In the genomic region with DNA sequence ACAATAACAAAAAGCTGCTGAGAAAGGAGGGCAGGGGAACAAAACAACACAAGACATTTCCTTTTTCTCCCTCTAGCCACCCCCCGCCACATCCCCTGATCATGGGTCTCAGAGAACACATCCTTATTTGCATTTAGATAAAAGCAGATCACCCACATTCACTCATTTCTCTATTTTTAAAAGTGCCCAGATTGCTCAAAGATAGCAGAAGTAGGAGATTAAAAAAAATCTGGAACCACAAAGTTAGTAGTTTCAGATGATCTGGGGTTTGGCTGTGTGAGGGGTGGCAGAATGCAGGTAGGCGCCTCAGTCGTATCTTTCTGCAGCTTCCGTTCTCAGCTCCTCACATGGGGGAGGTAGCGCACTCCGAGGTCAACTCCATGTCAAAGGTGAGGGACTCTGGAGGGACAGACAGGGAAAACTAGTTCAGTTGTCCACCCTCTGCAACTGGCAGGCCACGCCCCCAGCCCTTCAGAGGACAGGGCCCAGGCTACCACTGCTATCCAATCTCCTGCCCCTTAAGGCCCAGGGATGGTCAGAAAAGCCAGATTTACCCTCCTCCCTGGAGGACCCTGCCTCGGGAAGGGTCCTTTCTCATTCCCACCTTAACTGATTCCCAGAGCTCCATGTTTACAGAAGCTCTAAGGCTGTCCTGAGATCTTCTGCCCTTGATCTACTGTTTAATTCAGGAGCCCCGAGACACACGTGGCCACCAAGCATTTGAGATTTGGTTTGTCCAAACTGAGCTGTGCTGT, we compare ENCODE assay signal across 12 cellular contexts.
DNase-seq lines count a peak whose midpoint lies in the region; ATAC-seq and TF ChIP-seq lines count a peak whose summit lies in the region.
"Had no signal": no experiment of that assay in that cellular context is flagged by ENCODE, and none has a peak within 500 bp of the region (broad histone marks: within the 10 kb centered on the region; RNA-seq: fewer than 3 reads in every experiment).

No MANE protein-coding gene starts in this region.

- no peaks in the 10 kb centered on the region for H3K9me3 Mint-ChIP-seq in stimulated activated naive CD8-positive, alpha-beta T cell treated with anti-CD3 and anti-CD28 coated beads, Interleukin-15, Interleukin-2, amounts not matched to agents 100 ng/mL and 50 ng/mL, for 24 hours
- no peaks in the 10 kb centered on the region for H3K9me3 Mint-ChIP-seq in stimulated activated naive CD8-positive, alpha-beta T cell treated with anti-CD3 and anti-CD28 coated beads, Interleukin-15, amount 100 ng/mL, for 72 hours

- no peak for TF ChIP-seq CTCF in OCI-LY3 (IDR thresholded peaks at IDR 0.05; ENCODE audit: low read depth, low read length)

- peak overlapping the region; percentile 60 for H3K4me2 ChIP-seq in OCI-LY3 (ENCODE audit: low read length)

- H3K9me3 ChIP-seq in OCI-LY3 (ENCODE audit: insufficient read depth, low read length) = no peaks in the 10 kb centered on the region
- H3K9me3 ChIP-seq: testis had no signal

- H3K27me3 ChIP-seq in OCI-LY3 (ENCODE audit: low read depth, low read length) = no peaks in the 10 kb centered on the region
- H3K27me3 ChIP-seq: testis had no signal

- peaks cover 87% of the 10 kb centered on the region for H3K4me1 ChIP-seq in OCI-LY3 (ENCODE audit: low read length)

- H3K4me3 ChIP-seq in OCI-LY3 (ENCODE audit: low read length) = no peak overlapping the region
- H3K4me3 ChIP-seq: testis had no signal

- H3K36me3 ChIP-seq in OCI-LY3 (replicated peaks; ENCODE audit: low read depth, low read length) = peaks cover 69% of the 10 kb centered on the region

- H3K4me3 Mint-ChIP-seq in stimulated activated naive CD8-positive, alpha-beta T cell treated with anti-CD3 and anti-CD28 coated beads, Interleukin-15, Interleukin-2, amounts not matched to agents 100 ng/mL and 50 ng/mL, for 24 hours = no peak overlapping the region
- peak overlapping the region in 1 of 2 donors; percentile 51 for H3K4me3 Mint-ChIP-seq in stimulated activated naive CD8-positive, alpha-beta T cell treated with anti-CD3 and anti-CD28 coated beads, Interleukin-15, amount 100 ng/mL, for 72 hours

- peak overlapping the region; percentile 45 for H3K9ac ChIP-seq in OCI-LY3 (ENCODE audit: low read length)

- peaks cover 84% of the 10 kb centered on the region for H3K4me1 Mint-ChIP-seq in stimulated activated naive CD8-positive, alpha-beta T cell treated with anti-CD3 and anti-CD28 coated beads, Interleukin-15, Interleukin-2, amounts not matched to agents 100 ng/mL and 50 ng/mL, for 24 hours (ENCODE audit: low read depth)
- H3K4me1 Mint-ChIP-seq in stimulated activated naive CD8-positive, alpha-beta T cell treated with anti-CD3 and anti-CD28 coated beads, Interleukin-15, amount 100 ng/mL, for 72 hours = peaks cover 94% of the 10 kb centered on the region

- H2AFZ ChIP-seq in OCI-LY3 (ENCODE audit: low read depth, low read length) = no peak overlapping the region

- peak overlapping the region; percentile 56 for H3K27ac Mint-ChIP-seq in stimulated activated naive CD8-positive, alpha-beta T cell treated with anti-CD3 and anti-CD28 coated beads, Interleukin-15, Interleukin-2, amounts not matched to agents 100 ng/mL and 50 ng/mL, for 24 hours
- peak overlapping the region in 1 of 2 donors; percentile 97 for H3K27ac Mint-ChIP-seq in stimulated activated naive CD8-positive, alpha-beta T cell treated with anti-CD3 and anti-CD28 coated beads, Interleukin-15, amount 100 ng/mL, for 72 hours

- peaks cover 22% of the 10 kb centered on the region; the same call in 1 of the 2 replicates for H3K79me2 ChIP-seq in OCI-LY3 (ENCODE audit: low read length)

- peaks cover 48% of the 10 kb centered on the region for H4K20me1 ChIP-seq in OCI-LY3 (ENCODE audit: insufficient read depth, low read length)

- no peak for DNase-seq in stimulated activated naive CD8-positive, alpha-beta T cell treated with anti-CD3 and anti-CD28 coated beads, Interleukin-15, amount 100 ng/mL, for 72 hours
- peak; percentile 57 for DNase-seq in central memory CD4-positive, alpha-beta T cell
- DNase-seq in effector CD4-positive, alpha-beta T cell = no peak
- DNase-seq: activated gamma-delta T cell; NCI-H1694; stimulated activated CD4-positive, alpha-beta T cell treated with anti-CD3 and anti-CD28 coated beads, Interleukin-4, amount 100 ng/mL, for 24 hours; testis had no signal

- peaks cover 67% of the 10 kb centered on the region for H3K36me3 Mint-ChIP-seq in stimulated activated naive CD8-positive, alpha-beta T cell treated with anti-CD3 and anti-CD28 coated beads, Interleukin-15, Interleukin-2, amounts not matched to agents 100 ng/mL and 50 ng/mL, for 24 hours (ENCODE audit: low read depth)

- no peak for ATAC-seq in stimulated activated naive CD8-positive, alpha-beta T cell treated with anti-CD3 and anti-CD28 coated beads, Interleukin-15, amount 100 ng/mL, for 72 hours
- no peak for ATAC-seq in GM21825 (IDR thresholded peaks at IDR 0.05; ENCODE audit: unreplicated experiment)
- ATAC-seq in GM21786 (IDR thresholded peaks at IDR 0.05; ENCODE audit: unreplicated experiment) = no peak
- ATAC-seq in GM18861 (IDR thresholded peaks at IDR 0.05; ENCODE audit: unreplicated experiment) = no peak

- peak overlapping the region; percentile 87 for H3K27ac ChIP-seq in OCI-LY3 (ENCODE audit: low read length)
- H3K27ac ChIP-seq: testis had no signal

- no peaks in the 10 kb centered on the region for H3K27me3 Mint-ChIP-seq in stimulated activated naive CD8-positive, alpha-beta T cell treated with anti-CD3 and anti-CD28 coated beads, Interleukin-15, Interleukin-2, amounts not matched to agents 100 ng/mL and 50 ng/mL, for 24 hours
- H3K27me3 Mint-ChIP-seq in stimulated activated naive CD8-positive, alpha-beta T cell treated with anti-CD3 and anti-CD28 coated beads, Interleukin-15, amount 100 ng/mL, for 72 hours = no peaks in the 10 kb centered on the region
